In genomic region chr7:128167316-128167691, GRCh38 we compare ENCODE assay signal across 9 cellular contexts.
DNase-seq lines count a peak whose midpoint lies in the region; ATAC-seq and TF ChIP-seq lines count a peak whose summit lies in the region.
"Had no signal": no experiment of that assay in that cellular context is flagged by ENCODE, and none has a peak within 500 bp of the region (broad histone marks: within the 10 kb centered on the region; RNA-seq: fewer than 3 reads in every experiment).

No MANE protein-coding gene starts in this region.

- peak overlapping the region; percentile 20 to 67 (median 43) for H3K4me3 ChIP-seq in esophagus squamous epithelium
- H3K4me3 ChIP-seq: SJSA1 had no signal

- H3K27me3 Mint-ChIP-seq in T-helper 17 cell, result peaks cover 79% of the 10 kb centered on the region
- peaks cover 51 to 65% of the 10 kb centered on the region in 2 donors for H3K27me3 Mint-ChIP-seq in natural killer cell (ENCODE audit: low read depth in 2 of 2)

- H3K4me1 Mint-ChIP-seq in T-helper 17 cell, result peaks cover 7% of the 10 kb centered on the region
- H3K4me1 Mint-ChIP-seq in natural killer cell, result peaks cover 10 to 13% of the 10 kb centered on the region in 2 donors

- H3K4me3 Mint-ChIP-seq in T-helper 17 cell (peak overlapping the region; percentile 83), natural killer cell (peak overlapping the region; percentile 81)

- TF ChIP-seq CTCF in esophagus squamous epithelium (IDR thresholded peaks at IDR 0.05) (no peak), natural killer cell (IDR thresholded peaks at IDR 0.05) (no peak)

- peaks cover 20 to 100% (median 31%) of the 10 kb centered on the region in 4 donors for H3K27me3 ChIP-seq in esophagus squamous epithelium

- H3K36me3 Mint-ChIP-seq in T-helper 17 cell (ENCODE audit: low read depth) (peaks cover 4% of the 10 kb centered on the region), natural killer cell (no peaks in the 10 kb centered on the region)

- 0 to 1% methylated on average over 19 to 25 of the region's 38 CpGs for WGBS in esophagus squamous epithelium, 2 donors

- H3K4me1 ChIP-seq in esophagus squamous epithelium, result peaks cover 19 to 28% (median 22%) of the 10 kb centered on the region in 3 donors

- no peaks in the 10 kb centered on the region for H3K36me3 ChIP-seq in esophagus squamous epithelium
- H3K36me3 ChIP-seq: SJSA1 had no signal

- TF ChIP-seq POLR2A in esophagus squamous epithelium (IDR thresholded peaks at IDR 0.05), result no peak

- H3K27ac Mint-ChIP-seq in T-helper 17 cell, result no peak overlapping the region
- H3K27ac Mint-ChIP-seq in natural killer cell, result no peak overlapping the region

- H3K9me3 ChIP-seq in T-helper 17 cell (ENCODE audit: control insufficient read depth, low read length, poor library complexity, severe bottlenecking) (no peaks in the 10 kb centered on the region), esophagus squamous epithelium (no peaks in the 10 kb centered on the region)
- H3K9me3 ChIP-seq: SJSA1 had no signal

- intact Hi-C loops in esophagus squamous epithelium (cut with DNase I) (no loop called here), natural killer cell (cut with micrococcal nuclease) (no loop called here)

- peak; percentile 13 for DNase-seq in DMS114 treated with DMSO at 0.1 percent for 48 hours (lab: John Stamatoyannopoulos, UW; ENCODE audit: unreplicated experiment)
- DNase-seq in M059J (ENCODE audit: low read depth), result peak; percentile 83
- DNase-seq in T-helper 17 cell, result no peak
- no peak for DNase-seq in esophagus squamous epithelium (lab: John Stamatoyannopoulos, UW)
- no peak for DNase-seq in natural killer cell
- DNase-seq in AML-193 (lab: John Stamatoyannopoulos, UW), result no peak

- no peak overlapping the region for H3K27ac ChIP-seq in esophagus squamous epithelium
- H3K27ac ChIP-seq: SJSA1 had no signal

- ATAC-seq in T-helper 17 cell (peak; percentile 59), natural killer cell (peak in 2 of 3 donors; percentile 66 to 69), HG03439 (IDR thresholded peaks at IDR 0.05; ENCODE audit: unreplicated experiment) (no peak), HG02571 (IDR thresholded peaks at IDR 0.05; ENCODE audit: unreplicated experiment) (no peak)

- H3K9me3 Mint-ChIP-seq in natural killer cell, result no peaks in the 10 kb centered on the region

Comparison
In these comparisons a context has a peak if more than half of its experiments do, and no peak if none do; other contexts are left out.
1. DNase-seq: peak in DMS114 treated with DMSO at 0.1 percent for 48 hours (single experiment) and M059J (single experiment); none in T-helper 17 cell (0 of 3), esophagus squamous epithelium (single experiment), natural killer cell (single experiment) and AML-193 (0 of 2).
2. ATAC-seq: peak in T-helper 17 cell (single experiment) and natural killer cell (2 of 3); none in HG03439 (single experiment) and HG02571 (single experiment).